ENCODE assay signal across 18 cellular contexts in the genomic region with DNA sequence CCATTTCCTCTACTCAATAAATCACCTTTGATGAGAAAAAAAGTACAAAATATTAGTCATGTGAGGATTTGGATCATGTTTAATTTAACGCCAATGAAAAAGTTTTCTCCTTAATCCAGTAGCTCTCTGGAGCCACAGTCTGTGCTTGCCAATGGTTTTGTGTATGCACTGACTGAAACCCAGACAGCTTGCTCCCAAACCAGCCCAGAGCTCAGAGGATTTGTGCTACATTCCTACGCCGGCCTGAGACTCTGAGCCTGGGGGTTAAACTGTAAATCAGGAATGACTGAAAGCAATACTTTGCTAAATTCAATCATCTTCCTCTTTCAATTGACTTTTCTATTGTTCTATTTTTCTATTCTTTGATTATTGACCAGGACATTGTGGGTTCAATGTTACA.
"Had no signal": no experiment of that assay in that cellular context is flagged by ENCODE, and none has a peak within 500 bp of the region (broad histone marks: within the 10 kb centered on the region; RNA-seq: fewer than 3 reads in every experiment).

No MANE protein-coding gene starts in this region.

- FAIRE-seq: endometrium, pancreas, TTC549 had no signal

- ATAC-seq: activated T-helper 17 cell treated with anti-CD3 and anti-CD28 coated beads, Interleukin-2, amount 50 U/mL, for 72 hours; mucosa of descending colon; naive thymus-derived CD4-positive, alpha-beta T cell; pancreas had no signal

- H3K9me3 ChIP-seq: left ventricle myocardium inferior, mucosa of descending colon, pancreas, sigmoid colon, transverse colon, vagina had no signal

- H3K4me1 ChIP-seq: pancreas, transverse colon, vagina had no signal

- H3K27ac ChIP-seq: coronary artery, left ventricle myocardium inferior, pancreas, sigmoid colon, transverse colon, vagina had no signal

- H3K36me3 ChIP-seq: left ventricle myocardium inferior, pancreas, sigmoid colon, transverse colon, vagina had no signal

- DNase-seq: activated CD4-positive, alpha-beta memory T cell treated with anti-CD3 and anti-CD28 coated beads for 36 hours; activated CD4-positive, alpha-beta T cell treated with anti-CD3 and anti-CD28 coated beads for 4 hours; activated naive CD4-positive, alpha-beta T cell treated with Interleukin-2 at 50 U/mL for 16 hours; activated naive CD8-positive, alpha-beta T cell treated with anti-CD3 and anti-CD28 coated beads, Interleukin-2, amount 10 ng/mL, durations not matched to agents 7 days and 5 days; anterior cingulate cortex; immature natural killer cell; left ventricle myocardium inferior; mucosa of descending colon; naive thymus-derived CD4-positive, alpha-beta T cell; pancreas; sigmoid colon; stimulated activated naive CD4-positive, alpha-beta T cell; transverse colon had no signal

- H3K4me3 ChIP-seq: coronary artery, left ventricle myocardium inferior, mucosa of descending colon, pancreas, sigmoid colon, transverse colon, vagina had no signal

- H3K27me3 ChIP-seq: pancreas, sigmoid colon, transverse colon, vagina had no signal
